ENCODE assay signal across 1 cellular context in genomic region chr4:70676554-70677090, GRCh38.
TF ChIP-seq lines count a peak whose summit lies in the region.

No MANE protein-coding gene starts in this region.

TF ChIP-seq in HCT116, 20 proteins besides CTCF, POLR2A, EP300 and RAD21:
- TF ChIP-seq ATF3 (IDR thresholded peaks at IDR 0.05) (no peak), JUND (IDR thresholded peaks at IDR 0.05) (no peak), POLR2AphosphoS5 (IDR thresholded peaks at IDR 0.05; ENCODE audit: low read depth, low read length) (no peak), SP1 (IDR thresholded peaks at IDR 0.05; ENCODE audit: low read depth) (no peak), CBX3 (IDR thresholded peaks at IDR 0.05; ENCODE audit: low read depth) (no peak)
